ENCODE assay signal across 14 cellular contexts in the genomic region with DNA sequence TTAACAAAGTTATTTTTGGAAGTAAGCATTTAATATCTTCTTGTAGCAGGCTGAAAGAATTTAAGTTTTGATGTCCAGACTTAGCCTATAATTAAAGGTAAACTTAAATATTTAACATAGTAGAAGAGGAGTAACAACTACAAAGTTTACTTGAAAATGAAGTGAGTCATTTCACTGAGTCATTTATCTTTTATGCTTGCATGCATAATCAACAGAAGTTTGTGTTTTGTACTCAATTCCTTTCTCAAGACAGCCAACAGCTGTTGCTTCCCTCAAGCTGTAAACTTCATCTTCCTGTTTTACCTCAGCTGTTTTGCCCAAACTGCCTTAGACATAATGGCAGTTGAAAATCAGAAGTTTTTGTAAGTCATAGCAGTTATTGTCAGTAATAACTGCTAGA. TPM values are rescaled to one million over a fixed set of nuclear protein-coding genes. Genes with fewer than 3 reads are reported as not detected.
A peak's percentile ranks its signal among the peaks of the same experiment; 100 is the strongest.
DNase-seq lines count a peak whose midpoint lies in the region; ATAC-seq and TF ChIP-seq lines count a peak whose summit lies in the region.
"Had no signal": no experiment of that assay in that cellular context is flagged by ENCODE, and none has a peak within 500 bp of the region (broad histone marks: within the 10 kb centered on the region; RNA-seq: fewer than 3 reads in every experiment).

No MANE protein-coding gene starts in this region.

- intact Hi-C loops in Right ventricle myocardium inferior (cut with DNase I), result no loop called here
- intact Hi-C loops in cardiac septum (cut with DNase I), result no loop called here
- intact Hi-C loops in activated naive CD4-positive, alpha-beta T cell treated with anti-CD3 and anti-CD28 coated beads for 36 hours (cut with micrococcal nuclease), result no loop called here

- CTCF ChIA-PET in activated naive CD4-positive, alpha-beta T cell treated with anti-CD3 and anti-CD28 coated beads for 36 hours (lab: Charles Lee), result no interaction called here

- no peaks in the 10 kb centered on the region for H3K9me3 Mint-ChIP-seq in progenitor cell of endocrine pancreas (ENCODE audit: low read depth)
- H3K9me3 Mint-ChIP-seq in activated naive CD4-positive, alpha-beta T cell treated with anti-CD3 and anti-CD28 coated beads for 36 hours, result no peaks in the 10 kb centered on the region
- H3K9me3 Mint-ChIP-seq: activated T-cell treated with anti-CD3 and anti-CD28 coated beads, Interleukin-2, amount 50 U/mL, for 72 hours had no signal

- no peaks in the 10 kb centered on the region for H3K27me3 Mint-ChIP-seq in progenitor cell of endocrine pancreas
- H3K27me3 Mint-ChIP-seq in activated naive CD4-positive, alpha-beta T cell treated with anti-CD3 and anti-CD28 coated beads for 36 hours (ENCODE audit: low read depth), result peaks cover 6% of the 10 kb centered on the region

- no peaks in the 10 kb centered on the region for H3K36me3 Mint-ChIP-seq in progenitor cell of endocrine pancreas (ENCODE audit: insufficient read depth)
- H3K36me3 Mint-ChIP-seq in activated naive CD4-positive, alpha-beta T cell treated with anti-CD3 and anti-CD28 coated beads for 36 hours (ENCODE audit: low read depth), result no peaks in the 10 kb centered on the region

- peak; percentile 62 for ATAC-seq in Right ventricle myocardium inferior
- ATAC-seq: activated T-cell treated with anti-CD3 and anti-CD28 coated beads, Interleukin-2, amount 50 U/mL, for 72 hours had no signal

- no peak overlapping the region for H3K4me3 Mint-ChIP-seq in progenitor cell of endocrine pancreas (ENCODE audit: low read depth)
- H3K4me3 Mint-ChIP-seq in activated naive CD4-positive, alpha-beta T cell treated with anti-CD3 and anti-CD28 coated beads for 36 hours, result no peak overlapping the region
- H3K4me3 Mint-ChIP-seq: activated T-cell treated with anti-CD3 and anti-CD28 coated beads, Interleukin-2, amount 50 U/mL, for 72 hours had no signal

- H3K27ac Mint-ChIP-seq in progenitor cell of endocrine pancreas, result no peak overlapping the region
- H3K27ac Mint-ChIP-seq in activated naive CD4-positive, alpha-beta T cell treated with anti-CD3 and anti-CD28 coated beads for 36 hours, result no peak overlapping the region
- H3K27ac Mint-ChIP-seq: activated T-cell treated with anti-CD3 and anti-CD28 coated beads, Interleukin-2, amount 50 U/mL, for 72 hours had no signal

- DNase-seq in Right ventricle myocardium inferior (ENCODE audit: missing footprints), result no peak
- no peak for DNase-seq in cardiac septum (ENCODE audit: low spot score)
- DNase-seq in astrocyte of the hippocampus (ENCODE audit: low read depth, low spot score), result peak; percentile 63
- peak; percentile 10 for DNase-seq in kidney tubule cell (ENCODE audit: low spot score)
- DNase-seq in progenitor cell of endocrine pancreas (ENCODE audit: low spot score, unreplicated experiment), result no peak
- DNase-seq in C1 segment of cervical spinal cord (lab: John Stamatoyannopoulos, UW), result no peak
- DNase-seq in activated naive CD4-positive, alpha-beta T cell treated with anti-CD3 and anti-CD28 coated beads for 36 hours, result no peak
- DNase-seq in nucleus accumbens (lab: John Stamatoyannopoulos, UW), result no peak
- DNase-seq: ACHN; activated T-cell treated with anti-CD3 and anti-CD28 coated beads, Interleukin-2, amount 50 U/mL, for 72 hours; kidney; MM.1S; retina; T1000 had no signal

- no peaks in the 10 kb centered on the region for H3K4me1 Mint-ChIP-seq in progenitor cell of endocrine pancreas (ENCODE audit: low read depth)
- H3K4me1 Mint-ChIP-seq in activated naive CD4-positive, alpha-beta T cell treated with anti-CD3 and anti-CD28 coated beads for 36 hours (ENCODE audit: low read depth), result no peaks in the 10 kb centered on the region

- no peak for TF ChIP-seq CTCF in progenitor cell of endocrine pancreas (IDR thresholded peaks at IDR 0.05; ENCODE audit: unreplicated experiment)

RNA-seq across cellular contexts. Expression of gene EDNRB, which starts 58.0 kb away (rescaled TPM):
- total RNA-seq in Right ventricle myocardium inferior, result 20.2 TPM
- 21.7 TPM for total RNA-seq in cardiac septum
- 0.38 and 1.0 TPM in 2 replicates for total RNA-seq in progenitor cell of endocrine pancreas
- total RNA-seq in activated naive CD4-positive, alpha-beta T cell treated with anti-CD3 and anti-CD28 coated beads for 36 hours, result not detected
- total RNA-seq: activated T-cell treated with anti-CD3 and anti-CD28 coated beads, Interleukin-2, amount 50 U/mL, for 72 hours had no signal

Comparison
In these comparisons a context has a peak if more than half of its experiments do, and no peak if none do; other contexts are left out.
1. DNase-seq: peak in astrocyte of the hippocampus (single experiment) and kidney tubule cell (single experiment); none in Right ventricle myocardium inferior (single experiment), cardiac septum (single experiment), progenitor cell of endocrine pancreas (single experiment), C1 segment of cervical spinal cord (0 of 14), activated naive CD4-positive, alpha-beta T cell treated with anti-CD3 and anti-CD28 coated beads for 36 hours (single experiment) and nucleus accumbens (0 of 56).
2. RNA of gene EDNRB, which starts 58.0 kb away (total RNA-seq): 21.7 TPM in cardiac septum (single experiment) and 20.2 TPM in Right ventricle myocardium inferior (single experiment); 0.38 to 1.0 TPM in progenitor cell of endocrine pancreas and not detected in activated naive CD4-positive, alpha-beta T cell treated with anti-CD3 and anti-CD28 coated beads for 36 hours; every median in the first group is over 10 times any median in the second.